In the genomic region with DNA sequence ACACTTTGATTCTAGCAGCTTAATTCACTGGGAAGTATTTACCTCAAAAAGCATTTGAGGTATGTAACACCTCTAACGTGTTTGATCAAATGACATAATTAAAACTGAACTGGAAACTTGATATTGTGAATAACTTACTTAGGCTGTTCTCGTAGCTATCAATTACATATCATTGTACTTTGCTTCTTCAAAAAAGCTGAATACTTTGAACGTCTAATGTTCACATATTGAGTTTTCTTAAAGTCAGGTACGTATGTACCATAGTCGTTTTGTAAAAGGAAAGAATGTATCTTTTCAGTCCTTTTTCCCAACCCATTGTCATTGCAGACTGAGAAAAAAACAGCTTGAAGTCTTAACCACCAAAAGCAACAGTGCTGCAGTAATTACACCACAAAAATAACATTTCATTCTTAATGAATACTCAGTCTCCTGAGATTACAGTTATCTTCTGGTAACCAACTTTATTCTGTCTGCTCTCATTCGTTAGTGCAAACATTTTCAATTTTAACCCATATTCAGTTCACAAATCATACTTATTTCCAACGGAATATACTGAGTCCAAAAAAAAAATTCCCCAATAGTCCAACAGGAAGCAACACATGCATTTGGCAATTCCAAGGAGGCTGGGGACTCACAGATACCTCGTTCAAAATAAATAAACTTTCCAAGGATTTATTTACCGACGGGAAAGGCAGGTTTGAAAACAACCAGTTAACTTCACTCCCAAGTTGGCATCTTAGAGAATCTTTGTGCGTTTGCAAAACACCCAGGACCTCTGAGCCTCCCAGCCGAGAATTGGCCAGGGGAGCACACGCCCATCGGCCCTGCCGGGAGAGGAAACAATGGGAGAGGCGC, we compare ENCODE assay signal across 8 cellular contexts. TPM values are rescaled to one million over a fixed set of nuclear protein-coding genes. Genes with fewer than 3 reads are reported as not detected.
DNase-seq lines count a peak whose midpoint lies in the region; ATAC-seq and TF ChIP-seq lines count a peak whose summit lies in the region.

No MANE protein-coding gene starts in this region.

- peaks cover 0 to 14% (median 7%) of the 10 kb centered on the region in 11 experiments; a peak in 9 of 22 replicates for H4K20me1 ChIP-seq in BLaER1 treated with 17β-estradiol and CSF1 and Interleukin-3, amounts not matched to agents 10 nM and 100 nM

- no peaks in the 10 kb centered on the region for H3K36me3 ChIP-seq in BLaER1 treated with 17β-estradiol and CSF1 and Interleukin-3, amounts not matched to agents 10 nM and 100 nM
- H3K36me3 ChIP-seq in esophagus squamous epithelium, result no peaks in the 10 kb centered on the region
- H3K36me3 ChIP-seq in parathyroid adenoma (ENCODE audit: control insufficient read depth, insufficient read depth, low read length), result no peaks in the 10 kb centered on the region

- H3K9me3 ChIP-seq in BLaER1 treated with 17β-estradiol and CSF1 and Interleukin-3, amounts not matched to agents 10 nM and 100 nM (replicated peaks in 1 of 11), result no peaks in the 10 kb centered on the region
- H3K9me3 ChIP-seq in esophagus squamous epithelium (no peaks in the 10 kb centered on the region), parathyroid adenoma (ENCODE audit: control insufficient read depth, low read length) (no peaks in the 10 kb centered on the region)

- CTCF ChIA-PET in RWPE1 (lab: Yijun Ruan, JAX), result no interaction called here

- TF ChIP-seq POLR2A in esophagus squamous epithelium (IDR thresholded peaks at IDR 0.05), result no peak

- H3K27ac ChIP-seq in BLaER1 treated with 17β-estradiol and CSF1 and Interleukin-3, amounts not matched to agents 10 nM and 100 nM, result no peak overlapping the region
- H3K27ac ChIP-seq in RWPE1, result peak overlapping the region; percentile 55; the same call in 1 of the 2 replicates
- H3K27ac ChIP-seq in esophagus squamous epithelium, result peak overlapping the region; percentile 74 to 94 (median 82)
- H3K27ac ChIP-seq in parathyroid adenoma, result peak overlapping the region; percentile 67

- peak overlapping the region in 4 of 10 experiments; percentile 69 to 75 (median 72); a peak in 6 of 20 replicates for H3K4me3 ChIP-seq in BLaER1 treated with 17β-estradiol and CSF1 and Interleukin-3, amounts not matched to agents 10 nM and 100 nM
- H3K4me3 ChIP-seq in esophagus squamous epithelium (peak overlapping the region; percentile 52 to 90 (median 64)), parathyroid adenoma (ENCODE audit: low read depth, low read length) (peak overlapping the region; percentile 27)

- ATAC-seq in GM21825 (IDR thresholded peaks at IDR 0.05; ENCODE audit: unreplicated experiment) (peak; percentile 24), HG02763 (IDR thresholded peaks at IDR 0.05; ENCODE audit: unreplicated experiment) (no peak), HG03196 (IDR thresholded peaks at IDR 0.05; ENCODE audit: unreplicated experiment) (no peak)

- H2AFZ ChIP-seq in parathyroid adenoma, result peak overlapping the region; percentile 54

- peak overlapping the region in 10 of 11 experiments; percentile 27 to 100 (median 98); a peak in 13 of 22 replicates for H3K4me2 ChIP-seq in BLaER1 treated with 17β-estradiol and CSF1 and Interleukin-3, amounts not matched to agents 10 nM and 100 nM
- peak overlapping the region; percentile 66 for H3K4me2 ChIP-seq in parathyroid adenoma (ENCODE audit: low read length)

- no peak for TF ChIP-seq CTCF in RWPE1 (conservative IDR thresholded peaks at IDR 0.05; ENCODE audit: low read depth)
- no peak for TF ChIP-seq CTCF in esophagus squamous epithelium (IDR thresholded peaks at IDR 0.05)
- TF ChIP-seq CTCF in parathyroid adenoma (IDR thresholded peaks at IDR 0.05), result no peak

- H3K27me3 ChIP-seq in BLaER1 treated with 17β-estradiol and CSF1 and Interleukin-3, amounts not matched to agents 10 nM and 100 nM, result peaks cover 77 to 81% (median 79%) of the 10 kb centered on the region in 11 experiments
- peaks cover 0 to 64% (median 2%) of the 10 kb centered on the region in 4 donors for H3K27me3 ChIP-seq in esophagus squamous epithelium
- no peaks in the 10 kb centered on the region for H3K27me3 ChIP-seq in parathyroid adenoma (ENCODE audit: control insufficient read depth, insufficient read depth, low read length)

- peaks cover 0 to 6% (median 0%) of the 10 kb centered on the region in 10 experiments; a peak in 4 of 20 replicates for H3K4me1 ChIP-seq in BLaER1 treated with 17β-estradiol and CSF1 and Interleukin-3, amounts not matched to agents 10 nM and 100 nM
- peaks cover 4 to 27% (median 9%) of the 10 kb centered on the region in 3 donors for H3K4me1 ChIP-seq in esophagus squamous epithelium
- H3K4me1 ChIP-seq in parathyroid adenoma, result peaks cover 6% of the 10 kb centered on the region

- POLR2A ChIA-PET in RWPE1 (lab: Yijun Ruan, JAX; ENCODE audit: low non-redundant PET), result no interaction called here

- intact Hi-C loops in esophagus squamous epithelium (cut with DNase I), result no loop called here

- 25 to 32% methylated on average over 10 to 14 of the region's 16 CpGs for WGBS in esophagus squamous epithelium, 2 donors

- DNase-seq in RWPE1 (ENCODE audit: low spot score) (no peak), esophagus squamous epithelium (lab: John Stamatoyannopoulos, UW) (no peak), occipital lobe (lab: John Stamatoyannopoulos, UW) (no peak)

- H3K9ac ChIP-seq in BLaER1 treated with 17β-estradiol and CSF1 and Interleukin-3, amounts not matched to agents 10 nM and 100 nM, result no peak overlapping the region
- H3K9ac ChIP-seq in parathyroid adenoma, result no peak overlapping the region

- peaks cover 12% of the 10 kb centered on the region for H3K79me2 ChIP-seq in parathyroid adenoma

RNA-seq across cellular contexts. Expression of a gene that starts 1.1 kb away (rescaled TPM):
- total RNA-seq in esophagus squamous epithelium (1 to 10 TPM in 3 of 4 donors, under 1 TPM in 1; 0.30 to 5.8 (median 3.6) TPM), occipital lobe (44.3 TPM)

Comparison
In these comparisons a context has a peak if more than half of its experiments do, and no peak if none do; other contexts are left out.
1. H3K27ac ChIP-seq: peak in RWPE1 (single experiment), esophagus squamous epithelium (4 of 4) and parathyroid adenoma (single experiment); none in BLaER1 treated with 17β-estradiol and CSF1 and Interleukin-3, amounts not matched to agents 10 nM and 100 nM (0 of 11).